Comparison of ENCODE assay signal across 4 cellular contexts in genomic region chr11:78237647-78238046, GRCh38. TPM values are rescaled to one million over a fixed set of nuclear protein-coding genes. Genes with fewer than 3 reads are reported as not detected.
DNase-seq lines count a peak whose midpoint lies in the region; ATAC-seq, FAIRE-seq and TF ChIP-seq lines count a peak whose summit lies in the region.
"Not testable (repeated sequence)": the region's sequence is repeated elsewhere in the genome, so short reads cannot be mapped to it uniquely, and the experiment has no call there.

No MANE protein-coding gene starts in this region.

- not testable (repeated sequence) for H3K27me3 Mint-ChIP-seq in activated T-cell treated with anti-CD3 and anti-CD28 coated beads, Interleukin-2, amount 50 U/mL, for 72 hours (ENCODE audit: low read depth); memory B cell

- not testable (repeated sequence) for H3K4me2 ChIP-seq in K562 (ENCODE audit: insufficient read depth, low read length)

- TF ChIP-seq CTCF in HEK293 (tag by site-specific recombination; IDR thresholded peaks at IDR 0.05); K562 (IDR thresholded peaks at IDR 0.05 in 2 of 3, conservative IDR thresholded peaks at IDR 0.05 in 1 of 3; ENCODE audit: insufficient read depth in 2 of 3, low read depth in 1 of 3, low read length in 3 of 3): not testable (repeated sequence)

- H3K4me1 ChIP-seq in HEK293 (ENCODE audit: control insufficient read depth, insufficient read depth, low read length); K562 (replicated peaks in 1 of 2; ENCODE audit: control insufficient read depth in 2 of 2, insufficient read depth in 2 of 2, low read length in 2 of 2): not testable (repeated sequence)

- H3K9me1 ChIP-seq in K562 (ENCODE audit: control insufficient read depth, insufficient read depth, low read length), result not testable (repeated sequence)

- H3K9me3 ChIP-seq in HEK293 (ENCODE audit: control insufficient read depth, insufficient read depth, low read depth, low read length); K562 (replicated peaks; ENCODE audit: control insufficient read depth, insufficient read depth, low read depth, low read length): not testable (repeated sequence)

- H2AFZ ChIP-seq in K562 (ENCODE audit: low read depth, low read length), result not testable (repeated sequence)

- not testable (repeated sequence) for DNase-seq in activated T-cell treated with anti-CD3 and anti-CD28 coated beads, Interleukin-2, amount 50 U/mL, for 72 hours; K562 (ENCODE audit: extremely low read depth in 1 of 4, low spot score in 3 of 4); memory B cell (ENCODE audit: low spot score in 2 of 2)

- H3K36me3 Mint-ChIP-seq in activated T-cell treated with anti-CD3 and anti-CD28 coated beads, Interleukin-2, amount 50 U/mL, for 72 hours (ENCODE audit: insufficient read depth in 2 of 2), result peaks cover 11 to 34% of the 10 kb centered on the region in 2 donors
- H3K36me3 Mint-ChIP-seq in memory B cell, result peaks cover 39% of the 10 kb centered on the region

- intact Hi-C loops in K562 (cut with micrococcal nuclease), result not testable (repeated sequence)

- TF ChIP-seq POLR2A in K562 (conservative IDR thresholded peaks at IDR 0.05), result not testable (repeated sequence)

- not testable (repeated sequence) for TF ChIP-seq RAD21 in K562 (CRISPR knock-in tag; conservative IDR thresholded peaks at IDR 0.05 in 1 of 2, IDR thresholded peaks at IDR 0.05 in 1 of 2)

- in situ Hi-C loops in K562 (cut with MboI), result not testable (repeated sequence)

- peak overlapping the region; percentile 9 for H3K27ac Mint-ChIP-seq in activated T-cell treated with anti-CD3 and anti-CD28 coated beads, Interleukin-2, amount 50 U/mL, for 72 hours
- H3K27ac Mint-ChIP-seq in memory B cell, result peak overlapping the region; percentile 12

- BruUV-seq in K562 (replicated peaks; lab: Mats Ljungman, UMichigan), result not testable (repeated sequence)

- H3K79me2 ChIP-seq in K562 (ENCODE audit: control insufficient read depth, insufficient read depth, low read length), result not testable (repeated sequence)

- peaks cover 15 to 16% of the 10 kb centered on the region in 2 donors for H3K9me3 Mint-ChIP-seq in activated T-cell treated with anti-CD3 and anti-CD28 coated beads, Interleukin-2, amount 50 U/mL, for 72 hours
- H3K9me3 Mint-ChIP-seq in memory B cell, result peaks cover 17% of the 10 kb centered on the region

- not testable (repeated sequence) for ATAC-seq in activated T-cell treated with anti-CD3 and anti-CD28 coated beads, Interleukin-2, amount 50 U/mL, for 72 hours (replicated peaks in 1 of 2); K562; memory B cell (ENCODE audit: low read depth)

- CTCF ChIA-PET in HEK293 (lab: Yijun Ruan, JAX); K562 (lab: Yijun Ruan, JAX; ENCODE audit: low intra/inter-chr PET ratio): not testable (repeated sequence)

- not testable (repeated sequence) for TF ChIP-seq EP300 in K562 (IDR thresholded peaks at IDR 0.05; ENCODE audit: low read length)

- not testable (repeated sequence) for H3K36me3 ChIP-seq in HEK293 (ENCODE audit: control insufficient read depth in 2 of 2, insufficient read depth in 1 of 2, low read length in 2 of 2)
- H3K36me3 ChIP-seq in K562 (ENCODE audit: control insufficient read depth, insufficient read depth, low read length), result peaks cover 15% of the 10 kb centered on the region; the same call in 2 of the 3 replicates

- POLR2A ChIA-PET in HEK293 (lab: Yijun Ruan, JAX), result not testable (repeated sequence)
- POLR2A ChIA-PET in K562 (lab: Yijun Ruan, JAX), result interaction anchor here (0.6 kb wide), 1 partner anchor 612 kb away, joined by 3 read pairs; no protein-coding TSS in a partner anchor

- not testable (repeated sequence) for H4K20me1 ChIP-seq in K562 (replicated peaks; ENCODE audit: control insufficient read depth, insufficient read depth, low read length)

- not testable (repeated sequence) for H3K27me3 ChIP-seq in K562 (ENCODE audit: control insufficient read depth in 2 of 2, insufficient read depth in 2 of 2, low read length in 2 of 2)

- not testable (repeated sequence) for H3K4me3 ChIP-seq in HEK293 (ENCODE audit: low read depth, low read length); K562

- H3K4me1 Mint-ChIP-seq in activated T-cell treated with anti-CD3 and anti-CD28 coated beads, Interleukin-2, amount 50 U/mL, for 72 hours (ENCODE audit: low read depth); memory B cell: not testable (repeated sequence)

- not testable (repeated sequence) for H3K4me3 Mint-ChIP-seq in activated T-cell treated with anti-CD3 and anti-CD28 coated beads, Interleukin-2, amount 50 U/mL, for 72 hours; memory B cell

- not testable (repeated sequence) for H3K9ac ChIP-seq in K562 (ENCODE audit: insufficient read depth in 1 of 2, low read depth in 2 of 2, low read length in 2 of 2)

- H3K27ac ChIP-seq in HEK293 (ENCODE audit: extremely low read depth, low read depth, low read length); K562 (ENCODE audit: extremely low read depth, low read depth, low read length): not testable (repeated sequence)

- not testable (repeated sequence) for FAIRE-seq in K562 (lab: Jason Lieb, UNC)

TF ChIP-seq in HEK293, 187 proteins besides CTCF, POLR2A, EP300 and RAD21:
- TF ChIP-seq ZNF146 (tag by site-specific recombination; IDR thresholded peaks at IDR 0.05), result peak; percentile 68; the same call in 1 of the 2 replicates

TF ChIP-seq in K562, 482 proteins besides CTCF, POLR2A, EP300 and RAD21:
- TF ChIP-seq BCOR (IDR thresholded peaks at IDR 0.05) (peak; percentile 37; the same call in 1 of the 2 replicates), RBM25 (IDR thresholded peaks at IDR 0.05; ENCODE audit: low read depth, low read length, severe bottlenecking) (peak; percentile 30), ZNF146 (CRISPR knock-in tag; IDR thresholded peaks at IDR 0.05; ENCODE audit: unreplicated experiment) (peak; percentile 85), KDM1A (IDR thresholded peaks at IDR 0.05) (0 out of 4 replicates have a peak, but pooled peaks have one; percentile 11 to 26)

RNA-seq across cellular contexts. Expression of gene USP35, which starts 48.9 kb away (rescaled TPM):
- 10 to 100 TPM; 17.3 to 18.9 TPM for total RNA-seq in activated T-cell treated with anti-CD3 and anti-CD28 coated beads, Interleukin-2, amount 50 U/mL, for 72 hours
- 11.2 and 24.7 TPM in 2 replicates for total RNA-seq in K562 (2011; cell fraction: chromatin; rRNA removed; ENCODE audit: low replicate concordance)
- total RNA-seq in K562 (2011; cell fraction: nucleolus; rRNA removed), result 14.8 and 15.9 TPM in 2 replicates
- total RNA-seq in K562 (2011; cell fraction: nucleoplasm; rRNA removed), result 11.8 and 13.5 TPM in 2 replicates
- total RNA-seq in K562 (2014; rRNA removed) (3.3 and 4.8 TPM in 2 replicates), K562 (2014; rRNA removed; fragmentation: Illumina TruSeq; extraction: Trizol) (1.6 and 2.1 TPM in 2 replicates), K562 (2015; rRNA removed; fragmentation: Illumina TruSeq; extraction: Trizol) (2.4 and 3.3 TPM in 2 replicates), K562 (2021) (3.8 and 4.1 TPM in 2 replicates)
- polyA plus RNA-seq in K562 (2011; rRNA removed) (3.9 and 4.4 TPM in 2 replicates), K562 (2014; fragmentation: Illumina TruSeq; extraction: Trizol) (3.0 and 3.6 TPM in 2 replicates), K562 (2014; fragmentation: Nextera tagmentation; extraction: Ambion mirVana) (under 1 TPM; 0.01 to 0.07 TPM), K562 (2014; rRNA removed) (3.6 and 4.0 TPM in 2 replicates)
- polyA plus RNA-seq in K562 (2011; cell fraction: cytosol; rRNA removed), result 3.2 and 3.9 TPM in 2 replicates
- polyA plus RNA-seq in K562 (2011; cell fraction: nucleus; rRNA removed), result 23.4 and 38.4 TPM in 2 replicates
- 3.9 and 6.0 TPM in 2 replicates for polyA plus RNA-seq in K562 (2012)
- 1.7 and 1.8 TPM in 2 replicates for polyA minus RNA-seq in K562 (2011; rRNA and poly(A)+ RNA removed)
- 1.1 and 3.0 TPM in 2 replicates for polyA minus RNA-seq in K562 (2011; cell fraction: cytosol; rRNA and poly(A)+ RNA removed)
- 6.1 and 7.2 TPM in 2 replicates for polyA minus RNA-seq in K562 (2011; cell fraction: nucleus; rRNA and poly(A)+ RNA removed)

RNA-seq across cellular contexts. Expression of gene KCTD21, which starts 49.2 kb away (rescaled TPM):
- total RNA-seq in activated T-cell treated with anti-CD3 and anti-CD28 coated beads, Interleukin-2, amount 50 U/mL, for 72 hours, result 10 to 100 TPM; 22.4 to 31.8 TPM
- 3.6 and 6.5 TPM in 2 replicates for total RNA-seq in K562 (2011; cell fraction: chromatin; rRNA removed; ENCODE audit: low replicate concordance)
- total RNA-seq in K562 (2011; cell fraction: nucleolus; rRNA removed), result 3.0 and 4.7 TPM in 2 replicates
- total RNA-seq in K562 (2011; cell fraction: nucleoplasm; rRNA removed), result 4.0 and 7.8 TPM in 2 replicates
- 1.5 and 2.1 TPM in 2 replicates for total RNA-seq in K562 (2014; rRNA removed)
- 1.7 and 1.9 TPM in 2 replicates for total RNA-seq in K562 (2014; rRNA removed; fragmentation: Illumina TruSeq; extraction: Trizol)
- total RNA-seq in K562 (2015; rRNA removed; fragmentation: Illumina TruSeq; extraction: Trizol), result 2.0 and 2.4 TPM in 2 replicates
- total RNA-seq in K562 (2021), result 2.2 and 2.4 TPM in 2 replicates
- polyA plus RNA-seq in K562 (2011; rRNA removed), result 4.2 and 5.4 TPM in 2 replicates
- polyA plus RNA-seq in K562 (2011; cell fraction: cytosol; rRNA removed), result 5.2 and 5.6 TPM in 2 replicates
- 1.3 and 2.4 TPM in 2 replicates for polyA plus RNA-seq in K562 (2011; cell fraction: nucleus; rRNA removed)
- 4.1 and 5.4 TPM in 2 replicates for polyA plus RNA-seq in K562 (2012)
- polyA plus RNA-seq in K562 (2014; fragmentation: Illumina TruSeq; extraction: Trizol), result 3.3 and 4.3 TPM in 2 replicates
- under 1 TPM; 0.34 to 0.80 TPM for polyA plus RNA-seq in K562 (2014; fragmentation: Nextera tagmentation; extraction: Ambion mirVana)
- polyA plus RNA-seq in K562 (2014; rRNA removed), result 1.7 and 1.8 TPM in 2 replicates
- polyA minus RNA-seq in K562 (2011; rRNA and poly(A)+ RNA removed), result 4.0 and 5.1 TPM in 2 replicates
- polyA minus RNA-seq in K562 (2011; cell fraction: cytosol; rRNA and poly(A)+ RNA removed), result 2.1 and 3.5 TPM in 2 replicates
- 1.5 and 2.0 TPM in 2 replicates for polyA minus RNA-seq in K562 (2011; cell fraction: nucleus; rRNA and poly(A)+ RNA removed)
